ENCODE assay signal across 8 cellular contexts in genomic region chr7:30159698-30160143, GRCh38. TPM values are rescaled to one million over a fixed set of nuclear protein-coding genes. Genes with fewer than 3 reads are reported as not detected.
DNase-seq lines count a peak whose midpoint lies in the region; ATAC-seq, FAIRE-seq and TF ChIP-seq lines count a peak whose summit lies in the region.

No MANE protein-coding gene starts in this region.

- peaks cover 10 to 42% of the 10 kb centered on the region in 2 donors for H3K4me1 ChIP-seq in naive thymus-derived CD4-positive, alpha-beta T cell (ENCODE audit: control insufficient read depth in 2 of 2, insufficient read depth in 2 of 2, low read length in 2 of 2)

- POLR2A ChIA-PET in naive thymus-derived CD4-positive, alpha-beta T cell (lab: Charles Lee): interaction anchor here (1.2 kb wide), 1 partner anchor 10 kb away, joined by 4 read pairs; no protein-coding TSS in a partner anchor

- peak; percentile 53 for ATAC-seq in naive thymus-derived CD4-positive, alpha-beta T cell
- ATAC-seq in GM18858 (IDR thresholded peaks at IDR 0.05; ENCODE audit: unreplicated experiment): no peak

- H3K9me3 Mint-ChIP-seq in naive thymus-derived CD4-positive, alpha-beta T cell: no peaks in the 10 kb centered on the region

- CTCF ChIA-PET in naive thymus-derived CD4-positive, alpha-beta T cell (lab: Charles Lee): interaction anchor here (1.1 kb wide), 1 partner anchor 11 kb away, joined by 3 read pairs; no protein-coding TSS in a partner anchor

- H3K27me3 Mint-ChIP-seq in naive thymus-derived CD4-positive, alpha-beta T cell: no peaks in the 10 kb centered on the region

- TF ChIP-seq CTCF in AG10803 (conservative IDR thresholded peaks at IDR 0.05; ENCODE audit: low read length) (peak; percentile 28; the same call in 1 of the 2 replicates), GM12865 (IDR thresholded peaks at IDR 0.05; ENCODE audit: insufficient read depth, low read depth, low read length, missing control alignments) (no peak)

- no peak overlapping the region for H3K4me3 ChIP-seq in AG10803 (ENCODE audit: low read length)
- H3K4me3 ChIP-seq in GM12865 (ENCODE audit: low read depth, low read length): no peak overlapping the region
- H3K4me3 ChIP-seq in naive thymus-derived CD4-positive, alpha-beta T cell (ENCODE audit: low read length): no peak overlapping the region

- H3K36me3 ChIP-seq in naive thymus-derived CD4-positive, alpha-beta T cell (ENCODE audit: control insufficient read depth in 2 of 3, insufficient read depth in 3 of 3, low read length in 3 of 3): no peaks in the 10 kb centered on the region

- peaks cover 38 to 79% (median 61%) of the 10 kb centered on the region in 7 donors for H3K4me1 Mint-ChIP-seq in naive thymus-derived CD4-positive, alpha-beta T cell

- H3K36me3 Mint-ChIP-seq in naive thymus-derived CD4-positive, alpha-beta T cell: no peaks in the 10 kb centered on the region

- peak overlapping the region in 4 of 9 donors; percentile 3 to 84 (median 44) for H3K27ac Mint-ChIP-seq in naive thymus-derived CD4-positive, alpha-beta T cell

- H3K9me3 ChIP-seq in naive thymus-derived CD4-positive, alpha-beta T cell (ENCODE audit: control insufficient read depth in 2 of 3, low read length in 3 of 3): no peaks in the 10 kb centered on the region

- DNase-seq in AG10803 (ENCODE audit: low read depth): peak; percentile 34
- DNase-seq in GM12865 (ENCODE audit: low read depth): peak; percentile 24
- DNase-seq in NOMO-1 (lab: John Stamatoyannopoulos, UW; ENCODE audit: unreplicated experiment in 2 of 2): peak; percentile 90 to 97
- DNase-seq in caudate nucleus (lab: John Stamatoyannopoulos, UW): peak in 5 of 61 donors; percentile 17 to 30 (median 26)
- DNase-seq in naive thymus-derived CD4-positive, alpha-beta T cell: no peak
- no peak for DNase-seq in urothelium cell line (ENCODE audit: low spot score)
- no peak for DNase-seq in middle frontal gyrus (ENCODE audit: extremely low spot score, low spot score)

- peak overlapping the region in 7 of 10 donors; percentile 12 to 56 (median 38) for H3K4me3 Mint-ChIP-seq in naive thymus-derived CD4-positive, alpha-beta T cell

- intact Hi-C loops in naive thymus-derived CD4-positive, alpha-beta T cell (cut with micrococcal nuclease): loop anchor here (2.0 to 5.0 kb wide), 4 partner anchors 25 to 578 kb away; partner anchors contain the start of genes MTURN (in 1 of the 2), NOD1 (in 1 of the 2) and ZNRF2 (in 1 of the 2)

- no peaks in the 10 kb centered on the region for H3K27me3 ChIP-seq in naive thymus-derived CD4-positive, alpha-beta T cell (ENCODE audit: control insufficient read depth in 2 of 2, insufficient read depth in 2 of 2, low read length in 2 of 2)

- FAIRE-seq in urothelium cell line (lab: Jason Lieb, UNC): no peak

- peak overlapping the region; percentile 4 for H3K27ac ChIP-seq in caudate nucleus (ENCODE audit: low read depth, low read length)
- H3K27ac ChIP-seq in naive thymus-derived CD4-positive, alpha-beta T cell (ENCODE audit: low read depth, low read length): no peak overlapping the region

RNA-seq across cellular contexts. Expression of gene MTURN, which starts 24.9 kb away (rescaled TPM):
- 10 to 100 TPM in 4 of 5 experiments, 1 to 10 TPM in 1; 2.7 to 38.7 (median 20.2) TPM for total RNA-seq in naive thymus-derived CD4-positive, alpha-beta T cell
- 1 to 10 TPM; 3.2 to 3.6 TPM for polyA plus RNA-seq in naive thymus-derived CD4-positive, alpha-beta T cell

Comparison
In these comparisons a context has a peak if more than half of its experiments do, and no peak if none do; other contexts are left out.
1. DNase-seq: peak in AG10803 (single experiment), GM12865 (single experiment) and NOMO-1 (2 of 2); none in naive thymus-derived CD4-positive, alpha-beta T cell (0 of 9), urothelium cell line (single experiment) and middle frontal gyrus (single experiment).